Comparison of ENCODE assay signal across 12 cellular contexts in the genomic region with DNA sequence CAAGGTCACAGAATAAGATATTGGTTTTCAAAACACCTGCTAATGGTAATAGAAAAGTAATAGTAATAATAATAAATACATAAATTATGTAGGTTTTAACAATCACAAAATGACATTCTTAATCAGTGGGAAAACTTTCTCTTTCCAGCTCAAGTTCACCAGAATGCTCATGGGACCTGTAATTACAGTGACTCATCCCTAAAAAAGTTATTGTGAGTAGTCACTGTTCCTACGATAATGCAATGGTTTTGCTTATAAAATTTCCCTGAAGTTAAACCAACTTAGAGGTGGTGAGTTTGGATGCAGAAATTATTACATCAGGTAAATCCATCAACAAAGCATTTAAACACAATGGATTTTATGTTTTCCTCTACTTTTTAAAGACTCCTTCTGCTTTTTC.
DNase-seq lines count a peak whose midpoint lies in the region; ATAC-seq and TF ChIP-seq lines count a peak whose summit lies in the region.
"Had no signal": no experiment of that assay in that cellular context is flagged by ENCODE, and none has a peak within 500 bp of the region (broad histone marks: within the 10 kb centered on the region; RNA-seq: fewer than 3 reads in every experiment).

No MANE protein-coding gene starts in this region.

- in situ Hi-C loops in gastrocnemius medialis (cut with MboI; ENCODE audit: low sequenced_read_pairs in 4 of 4) = loop anchor here in 1 of 4 donors (10.0 kb wide), 1 partner anchor 94 kb away; no protein-coding TSS in a partner anchor

- no peaks in the 10 kb centered on the region for H3K36me3 ChIP-seq in gastrocnemius medialis

- H3K27me3 ChIP-seq in gastrocnemius medialis = no peaks in the 10 kb centered on the region

- intact Hi-C loops in gastrocnemius medialis (cut with DNase I; ENCODE audit: low total_unique reads) = no loop called here

- DNase-seq in ELR (ENCODE audit: low read depth) (peak; percentile 88), RPMI7951 (ENCODE audit: low read depth) (peak; percentile 82), fibroblast of mammary gland (ENCODE audit: low read depth) (peak; percentile 94), gastrocnemius medialis (no peak), HuH-7 (ENCODE audit: low spot score) (no peak), RPMI8226 (no peak)
- DNase-seq in activated CD4-positive, alpha-beta T cell treated with anti-CD3 and anti-CD28 coated beads for 48 hours = no peak
- DNase-seq: activated naive CD8-positive, alpha-beta T cell treated with anti-CD3 and anti-CD28 coated beads, Interleukin-2, amount 10 ng/mL, durations not matched to agents 7 days and 5 days; effector memory CD8-positive, alpha-beta T cell; KG1; substantia nigra had no signal

- no peaks in the 10 kb centered on the region for H3K9me3 ChIP-seq in gastrocnemius medialis

- peak overlapping the region; percentile 65 to 73 (median 67) for H3K27ac ChIP-seq in gastrocnemius medialis

- TF ChIP-seq POLR2A in gastrocnemius medialis (IDR thresholded peaks at IDR 0.05) = no peak

- H3K4me3 ChIP-seq in fibroblast of mammary gland (ENCODE audit: control insufficient read depth, low read depth, low read length) = no peak overlapping the region
- no peak overlapping the region for H3K4me3 ChIP-seq in gastrocnemius medialis

- ATAC-seq in gastrocnemius medialis (peak; percentile 28 to 58), HG03378 (IDR thresholded peaks at IDR 0.05; ENCODE audit: unreplicated experiment) (no peak)
- ATAC-seq: effector memory CD8-positive, alpha-beta T cell had no signal

- peaks cover 0 to 5% of the 10 kb centered on the region in 2 donors for H3K4me1 ChIP-seq in gastrocnemius medialis

- TF ChIP-seq CTCF in fibroblast of mammary gland (conservative IDR thresholded peaks at IDR 0.05; ENCODE audit: control insufficient read depth, insufficient read depth, low read depth, low read length) (no peak), gastrocnemius medialis (IDR thresholded peaks at IDR 0.05 in 4 of 5, conservative IDR thresholded peaks at IDR 0.05 in 1 of 5) (no peak)

Comparison
In these comparisons a context has a peak if more than half of its experiments do, and no peak if none do; other contexts are left out.
1. DNase-seq: peak in ELR (single experiment), RPMI7951 (single experiment) and fibroblast of mammary gland (single experiment); none in gastrocnemius medialis (0 of 2), HuH-7 (single experiment), RPMI8226 (single experiment) and activated CD4-positive, alpha-beta T cell treated with anti-CD3 and anti-CD28 coated beads for 48 hours (single experiment).